ENCODE assay signal across 36 cellular contexts in the genomic region with DNA sequence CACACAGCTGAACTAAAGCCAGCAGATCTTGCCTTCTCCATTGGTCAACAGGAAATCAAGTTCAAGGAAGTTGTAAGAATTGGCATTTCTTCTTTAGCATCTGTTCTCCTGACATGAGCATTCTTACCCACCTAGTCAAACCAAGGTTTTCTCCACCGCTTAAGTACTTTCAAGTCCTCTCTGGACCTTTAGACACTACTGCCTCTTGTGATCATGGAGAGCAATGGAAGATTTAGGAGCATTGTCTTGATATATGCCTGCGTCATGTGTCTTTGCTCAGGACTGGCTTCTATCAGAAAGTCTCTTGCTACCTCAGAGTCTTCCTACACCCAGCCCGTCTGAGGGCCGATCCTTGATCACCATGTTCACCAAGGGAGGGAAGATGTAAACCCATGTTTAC.
DNase-seq lines count a peak whose midpoint lies in the region; ATAC-seq and TF ChIP-seq lines count a peak whose summit lies in the region.
"Had no signal": no experiment of that assay in that cellular context is flagged by ENCODE, and none has a peak within 500 bp of the region (broad histone marks: within the 10 kb centered on the region; RNA-seq: fewer than 3 reads in every experiment).

No MANE protein-coding gene starts in this region.

- peaks cover 10% of the 10 kb centered on the region for H3K36me3 Mint-ChIP-seq in chondrocyte (ENCODE audit: low read depth)
- H3K36me3 Mint-ChIP-seq in activated naive CD4-positive, alpha-beta T cell treated with anti-CD3 and anti-CD28 coated beads for 36 hours (ENCODE audit: low read depth): peaks cover 3% of the 10 kb centered on the region

- POLR2A ChIA-PET in AG04450 (lab: Yijun Ruan, JAX): no interaction called here

- no peaks in the 10 kb centered on the region for H3K27me3 ChIP-seq in AG04450 (ENCODE audit: control insufficient read depth, insufficient read depth, low read length)
- no peaks in the 10 kb centered on the region for H3K27me3 ChIP-seq in layer of hippocampus (ENCODE audit: control insufficient read depth, insufficient read depth, low read length)
- H3K27me3 ChIP-seq: heart right ventricle, SJSA1 had no signal

- intact Hi-C loops in activated naive CD4-positive, alpha-beta T cell treated with anti-CD3 and anti-CD28 coated beads for 36 hours (cut with micrococcal nuclease): no loop called here

- CTCF ChIA-PET in AG04450 (lab: Charles Lee): interaction anchor here (0.7 to 7.9 kb wide), 2 partner anchors 100 to 391 kb away, joined by 3 to 211 read pairs; no protein-coding TSS in a partner anchor
- CTCF ChIA-PET in activated naive CD4-positive, alpha-beta T cell treated with anti-CD3 and anti-CD28 coated beads for 36 hours (lab: Charles Lee): no interaction called here

- H3K27ac ChIP-seq in AG04450 (ENCODE audit: low read depth, low read length): no peak overlapping the region
- H3K27ac ChIP-seq in layer of hippocampus (ENCODE audit: low read depth, low read length): peak overlapping the region; percentile 93
- H3K27ac ChIP-seq: heart right ventricle, lower lobe of right lung, RWPE1, SJSA1, thoracic aorta, VCaP had no signal

- no peak overlapping the region for H3K4me3 Mint-ChIP-seq in chondrocyte (ENCODE audit: unreplicated experiment)
- H3K4me3 Mint-ChIP-seq in activated naive CD4-positive, alpha-beta T cell treated with anti-CD3 and anti-CD28 coated beads for 36 hours: no peak overlapping the region
- H3K4me3 Mint-ChIP-seq: activated CD4-positive, alpha-beta T cell treated with anti-CD3 and anti-CD28 coated beads, Interleukin-2, amount 10 ng/mL, durations not matched to agents 7 days and 5 days; activated naive CD8-positive, alpha-beta T cell; CD8-positive, alpha-beta T cell; naive thymus-derived CD8-positive, alpha-beta T cell; stimulated activated naive B cell treated with anti-CD40 and anti-IgM and Interleukin-4, amounts not matched to agents 10 μg/mL and 1 μg/mL and 100 μg/mL, for 72 hours had no signal

- TF ChIP-seq CTCF in AG04450 (IDR thresholded peaks at IDR 0.05; ENCODE audit: low read depth, low read length) (peak; percentile 11; the same call in 1 of the 2 replicates), chondrocyte (IDR thresholded peaks at IDR 0.05) (peak; percentile 37)

- no peaks in the 10 kb centered on the region; the same call in 1 of the 2 replicates for H3K9me3 ChIP-seq in AG04450 (ENCODE audit: control insufficient read depth, insufficient read depth, low read length)
- H3K9me3 ChIP-seq: A549, heart right ventricle, lower lobe of right lung, SJSA1, thoracic aorta had no signal

- no peak overlapping the region for H3K4me3 ChIP-seq in AG04450 (ENCODE audit: low read depth, low read length)
- H3K4me3 ChIP-seq: A549, heart right ventricle, lower lobe of right lung, SJSA1, skin epidermis, thoracic aorta had no signal

- no peaks in the 10 kb centered on the region for H3K9me3 Mint-ChIP-seq in chondrocyte (ENCODE audit: low read depth)
- no peaks in the 10 kb centered on the region for H3K9me3 Mint-ChIP-seq in activated naive CD4-positive, alpha-beta T cell treated with anti-CD3 and anti-CD28 coated beads for 36 hours
- H3K9me3 Mint-ChIP-seq: activated CD4-positive, alpha-beta T cell treated with anti-CD3 and anti-CD28 coated beads, Interleukin-2, amount 10 ng/mL, durations not matched to agents 7 days and 5 days; CD8-positive, alpha-beta T cell; naive thymus-derived CD8-positive, alpha-beta T cell; stimulated activated naive B cell treated with anti-CD40 and anti-IgM and Interleukin-4, amounts not matched to agents 10 μg/mL and 1 μg/mL and 100 μg/mL, for 72 hours had no signal

- H3K27me3 Mint-ChIP-seq in chondrocyte (ENCODE audit: low read depth): no peaks in the 10 kb centered on the region
- H3K27me3 Mint-ChIP-seq in activated naive CD4-positive, alpha-beta T cell treated with anti-CD3 and anti-CD28 coated beads for 36 hours (ENCODE audit: low read depth): no peaks in the 10 kb centered on the region
- H3K27me3 Mint-ChIP-seq: activated CD4-positive, alpha-beta T cell treated with anti-CD3 and anti-CD28 coated beads, Interleukin-2, amount 10 ng/mL, durations not matched to agents 7 days and 5 days; activated naive CD8-positive, alpha-beta T cell; naive thymus-derived CD8-positive, alpha-beta T cell; stimulated activated naive B cell treated with anti-CD40 and anti-IgM and Interleukin-4, amounts not matched to agents 10 μg/mL and 1 μg/mL and 100 μg/mL, for 72 hours had no signal

- H3K27ac Mint-ChIP-seq in chondrocyte (ENCODE audit: unreplicated experiment): no peak overlapping the region
- H3K27ac Mint-ChIP-seq in activated naive CD4-positive, alpha-beta T cell treated with anti-CD3 and anti-CD28 coated beads for 36 hours: no peak overlapping the region
- H3K27ac Mint-ChIP-seq: activated CD4-positive, alpha-beta T cell treated with anti-CD3 and anti-CD28 coated beads, Interleukin-2, amount 10 ng/mL, durations not matched to agents 7 days and 5 days; activated naive CD8-positive, alpha-beta T cell; CD8-positive, alpha-beta T cell; naive thymus-derived CD8-positive, alpha-beta T cell; stimulated activated naive B cell treated with anti-CD40 and anti-IgM and Interleukin-4, amounts not matched to agents 10 μg/mL and 1 μg/mL and 100 μg/mL, for 72 hours had no signal

- DNase-seq in AG04450 (ENCODE audit: low read depth, low spot score): no peak
- peak; percentile 7 for DNase-seq in M059J (ENCODE audit: low read depth)
- DNase-seq in chondrocyte (ENCODE audit: low spot score): no peak
- no peak for DNase-seq in activated naive CD4-positive, alpha-beta T cell treated with anti-CD3 and anti-CD28 coated beads for 36 hours
- DNase-seq: activated CD4-positive, alpha-beta T cell treated with anti-CD3 and anti-CD28 coated beads, Interleukin-2, amount 10 ng/mL, durations not matched to agents 7 days and 5 days; activated effector memory CD4-positive, alpha-beta T cell treated with Interleukin-2 at 50 U/mL for 16 hours; activated T-cell treated with anti-CD3 and anti-CD28 coated beads, Interleukin-2, amount 50 U/mL, for 1 hour; anterior cingulate cortex; CD8-positive, alpha-beta T cell; cortex of kidney; DMS 273 treated with DMSO at 0.1 percent for 48 hours; foreskin melanocyte; HCEC 1CT; heart right ventricle; kidney glomerular epithelial cell; lower lobe of right lung; naive thymus-derived CD8-positive, alpha-beta T cell; NCI-H1092; NCI-H1694; NCI-H2171; NCI-H82; occipital lobe; stimulated activated naive B cell treated with anti-CD40 and anti-IgM and Interleukin-4, amounts not matched to agents 10 μg/mL and 1 μg/mL and 100 μg/mL, for 72 hours; T-helper 9 cell had no signal

- H3K4me1 Mint-ChIP-seq in chondrocyte (ENCODE audit: low read depth): peaks cover 3% of the 10 kb centered on the region
- H3K4me1 Mint-ChIP-seq in activated naive CD4-positive, alpha-beta T cell treated with anti-CD3 and anti-CD28 coated beads for 36 hours (ENCODE audit: low read depth): no peaks in the 10 kb centered on the region

- ATAC-seq in activated CD4-positive, CD25-positive, alpha-beta regulatory T cell treated with anti-CD3 and anti-CD28 coated beads, Interleukin-2, amount 50 U/mL, for 24 hours: no peak
- ATAC-seq in GM18907 (IDR thresholded peaks at IDR 0.05; ENCODE audit: unreplicated experiment): no peak
- no peak for ATAC-seq in GM19467 (IDR thresholded peaks at IDR 0.05; ENCODE audit: unreplicated experiment)
- ATAC-seq: A549; CD8-positive, alpha-beta T cell; esophagus mucosa; heart right ventricle; lower lobe of right lung; naive thymus-derived CD8-positive, alpha-beta T cell had no signal
